In the genomic region with DNA sequence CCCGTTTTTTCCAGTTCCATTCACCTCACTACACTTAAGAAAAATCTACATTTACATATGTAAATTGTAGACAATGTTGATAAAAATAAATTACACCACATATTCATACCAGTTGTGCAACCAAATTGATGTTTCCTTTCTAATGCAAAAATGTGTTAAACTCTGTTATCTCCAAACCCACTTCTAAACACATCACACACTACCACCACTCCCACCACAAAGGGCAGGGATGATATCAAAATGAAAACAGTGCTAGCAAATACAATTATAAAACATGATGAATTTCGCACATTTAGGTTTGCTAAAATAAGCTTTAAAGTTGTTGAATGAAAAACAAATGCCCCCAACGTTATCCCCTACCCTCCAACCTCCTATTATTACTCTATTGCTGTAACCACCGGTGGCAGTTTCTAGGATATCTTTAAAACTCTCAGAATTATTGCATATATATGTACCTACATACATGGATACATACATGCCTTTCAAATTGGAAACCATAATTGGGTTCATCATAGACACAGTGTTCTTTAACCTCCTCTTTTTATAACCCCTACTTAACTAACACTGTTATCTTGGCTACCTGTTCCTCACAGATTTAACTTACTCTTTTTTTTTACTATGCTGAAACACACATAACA, we compare ENCODE assay signal across 19 cellular contexts. TPM values are rescaled to one million over a fixed set of nuclear protein-coding genes. Genes with fewer than 3 reads are reported as not detected.
A peak's percentile ranks its signal among the peaks of the same experiment; 100 is the strongest.
DNase-seq lines count a peak whose midpoint lies in the region; ATAC-seq and TF ChIP-seq lines count a peak whose summit lies in the region.
"Had no signal": no experiment of that assay in that cellular context is flagged by ENCODE, and none has a peak within 500 bp of the region (broad histone marks: within the 10 kb centered on the region; RNA-seq: fewer than 3 reads in every experiment).

No MANE protein-coding gene starts in this region.

- H3K4me3 Mint-ChIP-seq in CD8-positive, alpha-beta T cell = peak overlapping the region; percentile 2
- H3K4me3 Mint-ChIP-seq in activated T-helper 1 cell treated with anti-CD3 and anti-CD28 coated beads, Interleukin-12 subunit alpha, Interleukin-12 subunit beta, Interleukin-2, Interleukin-4 antibody, amounts not matched to agents 30 ng/mL and 10 ng/mL and 1 ng/mL, durations not matched to agents 14 hours and 24 hours and 36 hours = no peak overlapping the region
- H3K4me3 Mint-ChIP-seq: naive B cell had no signal

- peak overlapping the region in 10 of 11 experiments; percentile 16 to 46 (median 26); a peak in 17 of 22 replicates for H3K4me2 ChIP-seq in BLaER1 treated with 17β-estradiol and CSF1 and Interleukin-3, amounts not matched to agents 10 nM and 100 nM

- H3K27me3 Mint-ChIP-seq in CD8-positive, alpha-beta T cell (ENCODE audit: low read depth) = no peaks in the 10 kb centered on the region
- no peaks in the 10 kb centered on the region for H3K27me3 Mint-ChIP-seq in activated T-helper 1 cell treated with anti-CD3 and anti-CD28 coated beads, Interleukin-12 subunit alpha, Interleukin-12 subunit beta, Interleukin-2, Interleukin-4 antibody, amounts not matched to agents 30 ng/mL and 10 ng/mL and 1 ng/mL, durations not matched to agents 14 hours and 24 hours and 36 hours (ENCODE audit: insufficient read depth)
- H3K27me3 Mint-ChIP-seq: naive B cell had no signal

- H3K9me3 ChIP-seq in BLaER1 treated with 17β-estradiol and CSF1 and Interleukin-3, amounts not matched to agents 10 nM and 100 nM (replicated peaks in 1 of 11) = peaks cover 0 to 11% (median 0%) of the 10 kb centered on the region in 11 experiments; a peak in 4 of 22 replicates
- H3K9me3 ChIP-seq in CD8-positive, alpha-beta T cell (ENCODE audit: low read length) = no peaks in the 10 kb centered on the region
- H3K9me3 ChIP-seq in left lung = no peaks in the 10 kb centered on the region
- H3K9me3 ChIP-seq: ascending aorta, psoas muscle, thyroid gland had no signal

- intact Hi-C loops in CD8-positive, alpha-beta T cell (cut with DNase I, micrococcal nuclease) = loop anchor here in 1 of 2 experiments (2.0 kb wide), 1 partner anchor 16 kb away; no protein-coding TSS in a partner anchor
- intact Hi-C loops in activated T-helper 1 cell treated with anti-CD3 and anti-CD28 coated beads, Interleukin-12 subunit alpha, Interleukin-12 subunit beta, Interleukin-2, Interleukin-4 antibody, amounts not matched to agents 30 ng/mL and 10 ng/mL and 1 ng/mL, durations not matched to agents 14 hours and 24 hours and 36 hours (cut with micrococcal nuclease) = loop anchor here (1.0 to 2.0 kb wide), 4 partner anchors 12 to 108 kb away; no protein-coding TSS in a partner anchor
- intact Hi-C loops in left lung (cut with DNase I) = no loop called here

- ATAC-seq in CD8-positive, alpha-beta T cell = peak; percentile 52
- no peak for ATAC-seq in left lung
- ATAC-seq: PC-3, psoas muscle had no signal

- H3K27ac Mint-ChIP-seq in CD8-positive, alpha-beta T cell = peak overlapping the region; percentile 24
- H3K27ac Mint-ChIP-seq in activated T-helper 1 cell treated with anti-CD3 and anti-CD28 coated beads, Interleukin-12 subunit alpha, Interleukin-12 subunit beta, Interleukin-2, Interleukin-4 antibody, amounts not matched to agents 30 ng/mL and 10 ng/mL and 1 ng/mL, durations not matched to agents 14 hours and 24 hours and 36 hours = peak overlapping the region; percentile 25

- TF ChIP-seq POLR2A in erythroblast (IDR thresholded peaks at IDR 0.05; ENCODE audit: low read length) = no peak

- H3K4me3 ChIP-seq in BLaER1 treated with 17β-estradiol and CSF1 and Interleukin-3, amounts not matched to agents 10 nM and 100 nM = no peak overlapping the region
- no peak overlapping the region for H3K4me3 ChIP-seq in CD8-positive, alpha-beta T cell (ENCODE audit: low read depth, low read length)
- no peak overlapping the region for H3K4me3 ChIP-seq in left lung
- H3K4me3 ChIP-seq: ascending aorta, psoas muscle, thyroid gland had no signal

- CTCF ChIA-PET in CD8-positive, alpha-beta T cell (lab: Charles Lee) = no interaction called here

- peaks cover 48 to 77% (median 66%) of the 10 kb centered on the region in 10 experiments for H3K4me1 ChIP-seq in BLaER1 treated with 17β-estradiol and CSF1 and Interleukin-3, amounts not matched to agents 10 nM and 100 nM
- peaks cover 81% of the 10 kb centered on the region for H3K4me1 ChIP-seq in CD8-positive, alpha-beta T cell (ENCODE audit: insufficient read depth, low read length)
- peaks cover 11 to 26% of the 10 kb centered on the region in 2 donors for H3K4me1 ChIP-seq in left lung

- TF ChIP-seq CTCF in CD8-positive, alpha-beta T cell (IDR thresholded peaks at IDR 0.05) = no peak
- TF ChIP-seq CTCF in left lung (IDR thresholded peaks at IDR 0.05) = no peak

- no peaks in the 10 kb centered on the region for H3K9me3 Mint-ChIP-seq in CD8-positive, alpha-beta T cell
- H3K9me3 Mint-ChIP-seq in activated T-helper 1 cell treated with anti-CD3 and anti-CD28 coated beads, Interleukin-12 subunit alpha, Interleukin-12 subunit beta, Interleukin-2, Interleukin-4 antibody, amounts not matched to agents 30 ng/mL and 10 ng/mL and 1 ng/mL, durations not matched to agents 14 hours and 24 hours and 36 hours = no peaks in the 10 kb centered on the region
- H3K9me3 Mint-ChIP-seq: naive B cell had no signal

- peaks cover 6 to 73% (median 49%) of the 10 kb centered on the region in 11 experiments; a peak in 19 of 22 replicates for H3K36me3 ChIP-seq in BLaER1 treated with 17β-estradiol and CSF1 and Interleukin-3, amounts not matched to agents 10 nM and 100 nM
- H3K36me3 ChIP-seq in CD8-positive, alpha-beta T cell (ENCODE audit: insufficient read depth, low read length) = no peaks in the 10 kb centered on the region
- H3K36me3 ChIP-seq in left lung = no peaks in the 10 kb centered on the region
- H3K36me3 ChIP-seq: ascending aorta, thyroid gland had no signal

- peak overlapping the region in 8 of 11 experiments; percentile 4 to 67 (median 48); a peak in 13 of 22 replicates for H3K27ac ChIP-seq in BLaER1 treated with 17β-estradiol and CSF1 and Interleukin-3, amounts not matched to agents 10 nM and 100 nM
- H3K27ac ChIP-seq in CD8-positive, alpha-beta T cell (ENCODE audit: low read depth, low read length) = no peak overlapping the region
- no peak overlapping the region for H3K27ac ChIP-seq in left lung
- H3K27ac ChIP-seq: ascending aorta, psoas muscle, thyroid gland had no signal

- peak overlapping the region in 2 of 11 experiments; percentile 21 to 25; a peak in 3 of 22 replicates for H3K9ac ChIP-seq in BLaER1 treated with 17β-estradiol and CSF1 and Interleukin-3, amounts not matched to agents 10 nM and 100 nM

- DNase-seq in CD8-positive, alpha-beta T cell = no peak
- DNase-seq in activated T-helper 1 cell treated with anti-CD3 and anti-CD28 coated beads, Interleukin-12 subunit alpha, Interleukin-12 subunit beta, Interleukin-2, Interleukin-4 antibody, amounts not matched to agents 30 ng/mL and 10 ng/mL and 1 ng/mL, durations not matched to agents 14 hours and 24 hours and 36 hours (ENCODE audit: low spot score) = no peak
- DNase-seq in erythroblast (lab: John Stamatoyannopoulos, UW) = peak; percentile 19 to 37
- DNase-seq in DMS 273 (lab: John Stamatoyannopoulos, UW; ENCODE audit: unreplicated experiment) = no peak
- no peak for DNase-seq in NCI-H1436 (lab: John Stamatoyannopoulos, UW)
- DNase-seq in NCI-H526 (lab: John Stamatoyannopoulos, UW) = no peak
- no peak for DNase-seq in left lung
- DNase-seq: activated CD4-positive, CD25-positive, alpha-beta regulatory T cell treated with anti-CD3 and anti-CD28 coated beads, Interleukin-2, amount 50 U/mL, for 72 hours; islet precursor cell; mammary epithelial cell; naive B cell; NCI-H1092; NCI-H69; PC-3; psoas muscle; small intestine; thyroid gland had no signal

- no peaks in the 10 kb centered on the region for H3K27me3 ChIP-seq in BLaER1 treated with 17β-estradiol and CSF1 and Interleukin-3, amounts not matched to agents 10 nM and 100 nM
- H3K27me3 ChIP-seq in CD8-positive, alpha-beta T cell (ENCODE audit: insufficient read depth, low read length) = no peaks in the 10 kb centered on the region
- no peaks in the 10 kb centered on the region for H3K27me3 ChIP-seq in left lung
- H3K27me3 ChIP-seq: ascending aorta, thyroid gland had no signal

- H4K20me1 ChIP-seq in BLaER1 treated with 17β-estradiol and CSF1 and Interleukin-3, amounts not matched to agents 10 nM and 100 nM = peaks cover 37 to 100% (median 71%) of the 10 kb centered on the region in 11 experiments

- peaks cover 33% of the 10 kb centered on the region for H3K36me3 Mint-ChIP-seq in CD8-positive, alpha-beta T cell
- H3K36me3 Mint-ChIP-seq in activated T-helper 1 cell treated with anti-CD3 and anti-CD28 coated beads, Interleukin-12 subunit alpha, Interleukin-12 subunit beta, Interleukin-2, Interleukin-4 antibody, amounts not matched to agents 30 ng/mL and 10 ng/mL and 1 ng/mL, durations not matched to agents 14 hours and 24 hours and 36 hours (ENCODE audit: low read depth) = peaks cover 16% of the 10 kb centered on the region

- H3K4me1 Mint-ChIP-seq in CD8-positive, alpha-beta T cell (ENCODE audit: low read depth) = peaks cover 74% of the 10 kb centered on the region
- H3K4me1 Mint-ChIP-seq in activated T-helper 1 cell treated with anti-CD3 and anti-CD28 coated beads, Interleukin-12 subunit alpha, Interleukin-12 subunit beta, Interleukin-2, Interleukin-4 antibody, amounts not matched to agents 30 ng/mL and 10 ng/mL and 1 ng/mL, durations not matched to agents 14 hours and 24 hours and 36 hours (ENCODE audit: low read depth) = peaks cover 35% of the 10 kb centered on the region

- POLR2A ChIA-PET in CD8-positive, alpha-beta T cell (lab: Charles Lee) = interaction anchor here (0.6 kb wide), 1 partner anchor 41 kb away, joined by 3 read pairs; no protein-coding TSS in a partner anchor

RNA-seq across cellular contexts. Expression of a gene that starts 21.4 kb away (rescaled TPM):
- 100 to 1,000 TPM; 112 to 117 TPM for total RNA-seq in CD8-positive, alpha-beta T cell
- 21.2 and 22.8 TPM in 2 replicates for total RNA-seq in activated T-helper 1 cell treated with anti-CD3 and anti-CD28 coated beads, Interleukin-12 subunit alpha, Interleukin-12 subunit beta, Interleukin-2, Interleukin-4 antibody, amounts not matched to agents 30 ng/mL and 10 ng/mL and 1 ng/mL, durations not matched to agents 14 hours and 24 hours and 36 hours
- total RNA-seq in left lung = 10 to 100 TPM; 57.0 to 80.7 TPM

Comparison
In these comparisons a context has a peak if more than half of its experiments do, and no peak if none do; other contexts are left out.
1. H3K27ac ChIP-seq: peak in BLaER1 treated with 17β-estradiol and CSF1 and Interleukin-3, amounts not matched to agents 10 nM and 100 nM (8 of 11); none in CD8-positive, alpha-beta T cell (single experiment) and left lung (0 of 2).
2. DNase-seq: peak in erythroblast (2 of 2); none in CD8-positive, alpha-beta T cell (0 of 7), activated T-helper 1 cell treated with anti-CD3 and anti-CD28 coated beads, Interleukin-12 subunit alpha, Interleukin-12 subunit beta, Interleukin-2, Interleukin-4 antibody, amounts not matched to agents 30 ng/mL and 10 ng/mL and 1 ng/mL, durations not matched to agents 14 hours and 24 hours and 36 hours (single experiment), DMS 273 (single experiment), NCI-H1436 (single experiment), NCI-H526 (0 of 2) and left lung (0 of 2).